16 cellular contexts compared by ENCODE assay signal in genomic region chr1:94741510-94741909, GRCh38.
DNase-seq lines count a peak whose midpoint lies in the region; ATAC-seq and TF ChIP-seq lines count a peak whose summit lies in the region.
"Had no signal": no experiment of that assay in that cellular context is flagged by ENCODE, and none has a peak within 500 bp of the region (broad histone marks: within the 10 kb centered on the region; RNA-seq: fewer than 3 reads in every experiment).

No MANE protein-coding gene starts in this region.

- no TSS peak for BruUV-seq in mammary epithelial cell (replicated peaks; lab: Mats Ljungman, UMichigan)

- no peak for TF ChIP-seq RAD21 in SK-N-SH (IDR thresholded peaks at IDR 0.05; ENCODE audit: low read length)

- H3K4me3 ChIP-seq in NB4 (ENCODE audit: low read depth, low read length) (peak overlapping the region; percentile 16), mammary epithelial cell (replicated peaks in 1 of 3; ENCODE audit: insufficient read depth in 1 of 3, low read depth in 2 of 3, low read length in 3 of 3) (no peak overlapping the region), smooth muscle cell (no peak overlapping the region), SK-N-SH (ENCODE audit: low read depth in 2 of 2, low read length in 1 of 2) (no peak overlapping the region)
- H3K4me3 ChIP-seq: transverse colon had no signal

- in situ Hi-C loops in mammary epithelial cell (cut with MboI; ENCODE audit: low sequenced_read_pairs in 2 of 2), result no loop called here

- no peaks in the 10 kb centered on the region for H4K20me1 ChIP-seq in mammary epithelial cell (ENCODE audit: insufficient read depth, low read length)
- no peaks in the 10 kb centered on the region for H4K20me1 ChIP-seq in smooth muscle cell (ENCODE audit: low read depth)
- no peaks in the 10 kb centered on the region for H4K20me1 ChIP-seq in SK-N-SH (ENCODE audit: insufficient read depth)

- POLR2A ChIA-PET in SK-N-SH (lab: Yijun Ruan, JAX), result no interaction called here

- peaks cover 18% of the 10 kb centered on the region for H3F3A ChIP-seq in smooth muscle cell (ENCODE audit: low read depth)
- H3F3A ChIP-seq in SK-N-SH (replicated peaks; ENCODE audit: insufficient read depth), result peaks cover 12% of the 10 kb centered on the region

- dilution Hi-C loops in mammary epithelial cell (cut with HindIII; ENCODE audit: low sequenced_read_pairs), result loop anchor here (5.0 kb wide), 2 partner anchors 46 to 199 kb away; partner anchors contain the start of gene F3

- H3K4me2 ChIP-seq in mammary epithelial cell (ENCODE audit: insufficient read depth, low read depth, low read length), result no peak overlapping the region
- H3K4me2 ChIP-seq in smooth muscle cell, result peak overlapping the region; percentile 70
- H3K4me2 ChIP-seq in SK-N-SH, result no peak overlapping the region

- H2AFZ ChIP-seq in mammary epithelial cell (ENCODE audit: low read depth, low read length) (no peak overlapping the region), smooth muscle cell (ENCODE audit: low read depth) (no peak overlapping the region), SK-N-SH (ENCODE audit: low read depth) (no peak overlapping the region)

- intact Hi-C loops in mammary epithelial cell (cut with micrococcal nuclease), result loop anchor here (1.0 to 2.0 kb wide), 5 partner anchors 29 to 200 kb away; partner anchors contain the start of gene F3

- WGBS in mammary epithelial cell (ENCODE audit: low coverage, missing lambda C conversion rate), result 90% methylated on average over 2 of the region's 2 CpGs
- WGBS in smooth muscle cell (ENCODE audit: low lambda C conversion rate), result 49% methylated on average over 2 of the region's 2 CpGs
- 89% methylated on average over 2 of the region's 2 CpGs for WGBS in SK-N-SH (ENCODE audit: low lambda C conversion rate)

- TF ChIP-seq CTCF in NB4 (IDR thresholded peaks at IDR 0.05; ENCODE audit: low read depth, low read length) (no peak), mammary epithelial cell (conservative IDR thresholded peaks at IDR 0.05 in 1 of 2, IDR thresholded peaks at IDR 0.05 in 1 of 2; ENCODE audit: extremely low read depth in 1 of 2, insufficient read depth in 1 of 2, low read depth in 1 of 2, low read length in 2 of 2) (peak; percentile 4 to 38), smooth muscle cell (IDR thresholded peaks at IDR 0.05; ENCODE audit: borderline replicate concordance, insufficient read depth, poor library complexity, severe bottlenecking) (no peak), SK-N-SH (IDR thresholded peaks at IDR 0.05) (no peak)

- peak; percentile 55 for ATAC-seq in GM21360 (IDR thresholded peaks at IDR 0.05; ENCODE audit: unreplicated experiment)
- ATAC-seq: CD8-positive, alpha-beta T cell had no signal

- H3K9me3 ChIP-seq in mammary epithelial cell (replicated peaks; ENCODE audit: insufficient read depth, low read length), result no peaks in the 10 kb centered on the region
- H3K9me3 ChIP-seq in smooth muscle cell (replicated peaks; ENCODE audit: low read depth), result no peaks in the 10 kb centered on the region
- H3K9me3 ChIP-seq in SK-N-SH, result no peaks in the 10 kb centered on the region
- H3K9me3 ChIP-seq: transverse colon had no signal

- H3K27me3 ChIP-seq in mammary epithelial cell (ENCODE audit: insufficient read depth, low read length) (no peaks in the 10 kb centered on the region), smooth muscle cell (ENCODE audit: low read depth) (no peaks in the 10 kb centered on the region), SK-N-SH (ENCODE audit: insufficient read depth) (no peaks in the 10 kb centered on the region)
- H3K27me3 ChIP-seq: transverse colon had no signal

- H3K27ac ChIP-seq in mammary epithelial cell (ENCODE audit: insufficient read depth, low read depth, low read length) (no peak overlapping the region), smooth muscle cell (ENCODE audit: low read depth) (peak overlapping the region; percentile 97), SK-N-SH (ENCODE audit: low read depth in 2 of 2, low read length in 1 of 2) (no peak overlapping the region)
- H3K27ac ChIP-seq: transverse colon had no signal

- no peak for TF ChIP-seq POLR2A in NB4 (IDR thresholded peaks at IDR 0.05; ENCODE audit: extremely low read depth, insufficient read length)

- no peak for TF ChIP-seq EP300 in SK-N-SH (IDR thresholded peaks at IDR 0.05; ENCODE audit: borderline replicate concordance in 1 of 2, low read depth in 1 of 2, low read length in 1 of 2)

- H3K79me2 ChIP-seq in mammary epithelial cell (ENCODE audit: insufficient read depth, low read length) (no peaks in the 10 kb centered on the region), smooth muscle cell (ENCODE audit: low read depth) (no peaks in the 10 kb centered on the region), SK-N-SH (ENCODE audit: insufficient read depth) (no peaks in the 10 kb centered on the region)

- H3K9me2 ChIP-seq in SK-N-SH, result no peaks in the 10 kb centered on the region

- CTCF ChIA-PET in mammary epithelial cell (lab: Charles Lee; ENCODE audit: low non-redundant PET) (no interaction called here), SK-N-SH (lab: Yijun Ruan, JAX) (no interaction called here)

- peak; percentile 65 for DNase-seq in NB4 (ENCODE audit: low read depth)
- peak; percentile 38 for DNase-seq in mammary epithelial cell
- no peak for DNase-seq in smooth muscle cell (lab: John Stamatoyannopoulos, UW; ENCODE audit: unreplicated experiment)
- DNase-seq in COLO829 (ENCODE audit: low spot score), result no peak
- DNase-seq in SK-N-SH, result no peak
- DNase-seq in kidney tubule cell (ENCODE audit: low spot score), result no peak
- DNase-seq: activated CD8-positive, alpha-beta memory T cell treated with anti-CD3 and anti-CD28 coated beads for 24 hours; activated effector memory CD4-positive, alpha-beta T cell treated with anti-CD3 and anti-CD28 coated beads, Interleukin-2, amount 50 U/mL, for 16 hours; CD8-positive, alpha-beta T cell; NCI-H1694; NCI-H524 treated with DMSO at 0.1 percent for 48 hours; nephron progenitor cell; retina; stimulated activated CD4-positive, alpha-beta T cell treated with anti-CD3 and anti-CD28 coated beads, Interleukin-1b, Interleukin-23, amount 100 ng/mL, for 48 hours; transverse colon had no signal

- H3K9ac ChIP-seq in mammary epithelial cell (ENCODE audit: insufficient read depth, low read length) (no peak overlapping the region), smooth muscle cell (ENCODE audit: low read depth) (peak overlapping the region; percentile 18), SK-N-SH (no peak overlapping the region)

- H3K36me3 ChIP-seq in mammary epithelial cell (ENCODE audit: insufficient read depth, low read length), result no peaks in the 10 kb centered on the region
- no peaks in the 10 kb centered on the region for H3K36me3 ChIP-seq in smooth muscle cell (ENCODE audit: low read depth)
- no peaks in the 10 kb centered on the region for H3K36me3 ChIP-seq in SK-N-SH (replicated peaks in 1 of 2; ENCODE audit: control insufficient read depth in 1 of 2, insufficient read depth in 2 of 2, low read length in 1 of 2)
- H3K36me3 ChIP-seq: transverse colon had no signal

- peaks cover 50% of the 10 kb centered on the region for H3K4me1 ChIP-seq in mammary epithelial cell (ENCODE audit: insufficient read depth, low read length)
- peaks cover 18% of the 10 kb centered on the region for H3K4me1 ChIP-seq in smooth muscle cell (ENCODE audit: low read depth)
- H3K4me1 ChIP-seq in SK-N-SH (ENCODE audit: control insufficient read depth in 1 of 2, insufficient read depth in 2 of 2, low read depth in 1 of 2, low read length in 1 of 2), result peaks cover 10 to 19% of the 10 kb centered on the region in 2 experiments; a peak in 3 of 4 replicates

TF ChIP-seq in SK-N-SH, 30 proteins besides CTCF, POLR2A, EP300 and RAD21:
- TF ChIP-seq FOSL2 (IDR thresholded peaks at IDR 0.05; ENCODE audit: borderline replicate concordance, low read depth) (no peak), NFIC (IDR thresholded peaks at IDR 0.05; ENCODE audit: borderline replicate concordance) (no peak), YY1 (IDR thresholded peaks at IDR 0.05; ENCODE audit: low read depth) (no peak), MEF2A (IDR thresholded peaks at IDR 0.05; ENCODE audit: borderline replicate concordance, low read depth) (no peak), SMC3 (IDR thresholded peaks at IDR 0.05; ENCODE audit: low read depth, low read length) (no peak), MXI1 (IDR thresholded peaks at IDR 0.05; ENCODE audit: low read depth, low read length) (no peak)

Comparison
In these comparisons a context has a peak if more than half of its experiments do, and no peak if none do; other contexts are left out.
1. DNase-seq: peak in NB4 (single experiment) and mammary epithelial cell (single experiment); none in smooth muscle cell (single experiment), COLO829 (single experiment), SK-N-SH (single experiment) and kidney tubule cell (single experiment).
2. CTCF ChIP-seq: peak in mammary epithelial cell (2 of 2); none in NB4 (single experiment), smooth muscle cell (single experiment) and SK-N-SH (single experiment).